ENCODE assay signal across 22 cellular contexts in the genomic region with DNA sequence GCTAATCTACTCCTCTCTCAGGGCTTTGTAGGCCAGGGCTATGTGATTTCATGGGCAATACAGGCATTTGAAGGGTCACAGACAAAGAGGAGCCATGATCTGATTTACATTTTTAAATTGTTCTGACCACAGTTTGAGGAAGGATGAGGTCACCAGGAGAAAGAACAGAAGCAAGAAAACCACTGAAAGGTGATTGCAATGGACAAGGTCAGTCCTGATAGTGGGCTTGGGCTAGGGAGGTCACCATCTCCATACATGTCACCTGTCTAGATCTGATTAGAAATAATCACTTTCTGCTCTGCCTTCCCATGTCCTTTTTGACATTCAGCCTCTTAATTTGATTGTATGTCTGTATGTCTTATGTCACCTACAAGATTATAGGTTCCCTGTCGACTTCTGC.
DNase-seq lines count a peak whose midpoint lies in the region; ATAC-seq, FAIRE-seq and TF ChIP-seq lines count a peak whose summit lies in the region.
"Had no signal": no experiment of that assay in that cellular context is flagged by ENCODE, and none has a peak within 500 bp of the region (broad histone marks: within the 10 kb centered on the region; RNA-seq: fewer than 3 reads in every experiment).

No MANE protein-coding gene starts in this region.

- 18% methylated on average over 1 of the region's 1 CpG for WGBS in HepG2 (ENCODE audit: low lambda C conversion rate)
- 54% methylated on average over 1 of the region's 1 CpG for WGBS in right lobe of liver (ENCODE audit: insufficient coverage, low coverage, low lambda C conversion rate, missing lambda C conversion rate)
- 45 to 77% (median 75%) methylated on average over 1 of the region's 1 CpG for WGBS in small intestine, 3 donors

- no peaks in the 10 kb centered on the region for H4K20me1 ChIP-seq in HepG2 (ENCODE audit: insufficient read depth, low read length)
- H4K20me1 ChIP-seq: BLaER1 had no signal

- no peaks in the 10 kb centered on the region for H3K9me3 ChIP-seq in HepG2 (ENCODE audit: low read length)
- no peaks in the 10 kb centered on the region for H3K9me3 ChIP-seq in right lobe of liver
- no peaks in the 10 kb centered on the region for H3K9me3 ChIP-seq in small intestine (ENCODE audit: control insufficient read depth, low read depth)
- no peaks in the 10 kb centered on the region for H3K9me3 ChIP-seq in HAP-1
- H3K9me3 ChIP-seq: BLaER1 had no signal

- no peak for ATAC-seq in HepG2
- no peak for ATAC-seq in right lobe of liver
- ATAC-seq in HG03521 (IDR thresholded peaks at IDR 0.05; ENCODE audit: unreplicated experiment), result no peak
- ATAC-seq: GM12878 had no signal

- intact Hi-C loops in HepG2 (cut with micrococcal nuclease; ENCODE audit: unreplicated experiment) (loop anchor here (1.0 kb wide), 1 partner anchor 33 kb away; no protein-coding TSS in a partner anchor), right lobe of liver (cut with DNase I) (no loop called here)

- no peak overlapping the region for H3K4me3 Mint-ChIP-seq in chondrocyte (ENCODE audit: unreplicated experiment)
- H3K4me3 Mint-ChIP-seq: CD14-positive monocyte; CD4-positive, alpha-beta memory T cell; H9 had no signal

- no peaks in the 10 kb centered on the region for H3K36me3 Mint-ChIP-seq in chondrocyte (ENCODE audit: low read depth)
- H3K36me3 Mint-ChIP-seq: CD14-positive monocyte; CD4-positive, alpha-beta memory T cell had no signal

- H3K36me3 ChIP-seq in HepG2 (replicated peaks in 1 of 2; ENCODE audit: control insufficient read depth in 1 of 2, insufficient read depth in 2 of 2, low read length in 2 of 2) (no peaks in the 10 kb centered on the region), right lobe of liver (no peaks in the 10 kb centered on the region), small intestine (ENCODE audit: control insufficient read depth in 2 of 2, insufficient read depth in 2 of 2, low read length in 2 of 2) (no peaks in the 10 kb centered on the region), HAP-1 (replicated peaks) (no peaks in the 10 kb centered on the region)
- H3K36me3 ChIP-seq: BLaER1 had no signal

- H3K27ac Mint-ChIP-seq in chondrocyte (ENCODE audit: unreplicated experiment), result no peak overlapping the region
- H3K27ac Mint-ChIP-seq: CD14-positive monocyte; CD4-positive, alpha-beta memory T cell; H9 had no signal

- peaks cover 6% of the 10 kb centered on the region for H3K9me3 Mint-ChIP-seq in chondrocyte (ENCODE audit: low read depth)

- no peaks in the 10 kb centered on the region for H3K79me2 ChIP-seq in HepG2 (ENCODE audit: insufficient read depth, low read length)

- no peak for TF ChIP-seq POLR2A in HepG2 (IDR thresholded peaks at IDR 0.05; ENCODE audit: insufficient read depth in 1 of 2, low read depth in 2 of 2, low read length in 2 of 2)
- TF ChIP-seq POLR2A in right lobe of liver (IDR thresholded peaks at IDR 0.05), result no peak

- FAIRE-seq in HepG2 (lab: Jason Lieb, UNC), result no peak
- FAIRE-seq in small intestine (lab: Jason Lieb, UNC), result no peak
- FAIRE-seq: GM12878, GM19239, H1 had no signal

- CTCF ChIA-PET in HepG2 (lab: Yijun Ruan, JAX; ENCODE audit: low intra/inter-chr PET ratio, low total read pairs), result no interaction called here

- H3K4me2 ChIP-seq in HepG2 (ENCODE audit: low read depth, low read length), result no peak overlapping the region
- H3K4me2 ChIP-seq: BLaER1 had no signal

- POLR2A ChIA-PET in HepG2 (lab: Yijun Ruan, JAX), result no interaction called here

- in situ Hi-C loops in HepG2 (cut with HindIII; ENCODE audit: extremely low pct_ligation_motif_present, low pct_unique_long_range_greater_than_20kb), result no loop called here
- in situ Hi-C loops in HAP-1 (cut with MboI; ENCODE audit: low sequenced_read_pairs), result no loop called here

- no TSS peak for BruUV-seq in HepG2 (replicated peaks; lab: Mats Ljungman, UMichigan)

- H2AFZ ChIP-seq in HepG2 (ENCODE audit: low read length), result no peak overlapping the region

- DNase-seq in HepG2 (ENCODE audit: low spot score), result no peak
- no peak for DNase-seq in right lobe of liver
- peak; percentile 93 for DNase-seq in SK-N-DZ (ENCODE audit: low spot score)
- DNase-seq in kidney tubule cell (ENCODE audit: low spot score), result peak; percentile 2
- DNase-seq in chondrocyte (ENCODE audit: low spot score), result no peak
- DNase-seq in small intestine, result no peak
- DNase-seq in HAP-1 (ENCODE audit: low spot score in 2 of 2), result no peak
- DNase-seq: 8988T; CD4-positive, alpha-beta memory T cell; DMS 273 treated with DMSO at 0.1 percent for 48 hours; DMS53; DND-41; EL; H9; IMR-90 had no signal

- H3K27ac ChIP-seq in HepG2 (ENCODE audit: extremely low read length, insufficient read depth, low read length) (no peak overlapping the region), right lobe of liver (no peak overlapping the region), small intestine (ENCODE audit: low read depth in 1 of 2, low read length in 1 of 2) (no peak overlapping the region)
- H3K27ac ChIP-seq: BLaER1, HL-60 had no signal

- TF ChIP-seq CTCF in HepG2 (CRISPR knock-in tag; IDR thresholded peaks at IDR 0.05) (no peak), right lobe of liver (IDR thresholded peaks at IDR 0.05) (no peak), chondrocyte (IDR thresholded peaks at IDR 0.05) (no peak)

- TF ChIP-seq EP300 in HepG2 (IDR thresholded peaks at IDR 0.05; ENCODE audit: low read depth in 2 of 2, low read length in 2 of 2) (no peak), HepG2 (CRISPR knock-in tag; IDR thresholded peaks at IDR 0.05; ENCODE audit: borderline replicate concordance) (no peak)

- H3K9ac ChIP-seq in HepG2 (ENCODE audit: insufficient read depth, low read depth, low read length), result no peak overlapping the region
- H3K9ac ChIP-seq: BLaER1 had no signal

- H3K27me3 ChIP-seq in HepG2 (ENCODE audit: control insufficient read depth in 1 of 2, insufficient read depth in 2 of 2, low read length in 2 of 2) (no peaks in the 10 kb centered on the region), right lobe of liver (no peaks in the 10 kb centered on the region), small intestine (ENCODE audit: control insufficient read depth in 2 of 2, insufficient read depth in 2 of 2, low read length in 2 of 2) (no peaks in the 10 kb centered on the region), HAP-1 (ENCODE audit: low read depth) (no peaks in the 10 kb centered on the region)
- H3K27me3 ChIP-seq: BLaER1 had no signal

- TF ChIP-seq RAD21 in HepG2 (CRISPR knock-in tag; IDR thresholded peaks at IDR 0.05), result no peak

- H3K4me3 ChIP-seq in HepG2 (replicated peaks in 1 of 3; ENCODE audit: insufficient read depth in 1 of 3, low read depth in 2 of 3, low read length in 3 of 3), result no peak overlapping the region
- no peak overlapping the region for H3K4me3 ChIP-seq in right lobe of liver
- H3K4me3 ChIP-seq in small intestine (ENCODE audit: low read depth in 1 of 2, low read length in 2 of 2), result no peak overlapping the region
- H3K4me3 ChIP-seq in HAP-1, result no peak overlapping the region
- H3K4me3 ChIP-seq: BLaER1, GM12878 had no signal

- H3K4me1 Mint-ChIP-seq in chondrocyte (ENCODE audit: low read depth), result no peaks in the 10 kb centered on the region
- H3K4me1 Mint-ChIP-seq: CD14-positive monocyte; CD4-positive, alpha-beta memory T cell had no signal

- H3K4me1 ChIP-seq in HepG2 (ENCODE audit: insufficient read depth, low read length) (peaks cover 10% of the 10 kb centered on the region), right lobe of liver (no peaks in the 10 kb centered on the region), small intestine (ENCODE audit: control insufficient read depth in 2 of 2, insufficient read depth in 1 of 2, low read depth in 1 of 2, low read length in 1 of 2) (no peaks in the 10 kb centered on the region), HAP-1 (peaks cover 8% of the 10 kb centered on the region)
- H3K4me1 ChIP-seq: BLaER1 had no signal

- no peaks in the 10 kb centered on the region for H3K27me3 Mint-ChIP-seq in chondrocyte (ENCODE audit: low read depth)
- H3K27me3 Mint-ChIP-seq: CD4-positive, alpha-beta memory T cell had no signal

TF ChIP-seq in HepG2, 621 proteins besides CTCF, POLR2A, EP300 and RAD21:
- TF ChIP-seq DBP (CRISPR knock-in tag; IDR thresholded peaks at IDR 0.05; ENCODE audit: not compliant biosample characterization), result no peak
- TF ChIP-seq BCL6 (CRISPR knock-in tag; IDR thresholded peaks at IDR 0.05), result no peak
- TF ChIP-seq SP140L (CRISPR knock-in tag; IDR thresholded peaks at IDR 0.05; ENCODE audit: borderline replicate concordance), result no peak
- no peak for TF ChIP-seq ZNF652 (CRISPR knock-in tag; IDR thresholded peaks at IDR 0.05; ENCODE audit: borderline replicate concordance, low read depth)
- no peak for TF ChIP-seq XBP1 (CRISPR knock-in tag; IDR thresholded peaks at IDR 0.05)
- 0 out of 2 replicates have a peak, but pooled peaks have one; percentile 17 for TF ChIP-seq ATF7 (IDR thresholded peaks at IDR 0.05)
- no peak for TF ChIP-seq ATF7 (CRISPR knock-in tag; IDR thresholded peaks at IDR 0.05)
TF ChIP-seq in HepG2: peak in this region for 1.

Comparison
In these comparisons a context has a peak if more than half of its experiments do, and no peak if none do; other contexts are left out.
1. DNase-seq: peak in SK-N-DZ (single experiment) and kidney tubule cell (single experiment); none in HepG2 (single experiment), right lobe of liver (0 of 3), chondrocyte (single experiment), small intestine (single experiment) and HAP-1 (0 of 2).